1 cellular context compared by ENCODE assay signal in the genomic region with DNA sequence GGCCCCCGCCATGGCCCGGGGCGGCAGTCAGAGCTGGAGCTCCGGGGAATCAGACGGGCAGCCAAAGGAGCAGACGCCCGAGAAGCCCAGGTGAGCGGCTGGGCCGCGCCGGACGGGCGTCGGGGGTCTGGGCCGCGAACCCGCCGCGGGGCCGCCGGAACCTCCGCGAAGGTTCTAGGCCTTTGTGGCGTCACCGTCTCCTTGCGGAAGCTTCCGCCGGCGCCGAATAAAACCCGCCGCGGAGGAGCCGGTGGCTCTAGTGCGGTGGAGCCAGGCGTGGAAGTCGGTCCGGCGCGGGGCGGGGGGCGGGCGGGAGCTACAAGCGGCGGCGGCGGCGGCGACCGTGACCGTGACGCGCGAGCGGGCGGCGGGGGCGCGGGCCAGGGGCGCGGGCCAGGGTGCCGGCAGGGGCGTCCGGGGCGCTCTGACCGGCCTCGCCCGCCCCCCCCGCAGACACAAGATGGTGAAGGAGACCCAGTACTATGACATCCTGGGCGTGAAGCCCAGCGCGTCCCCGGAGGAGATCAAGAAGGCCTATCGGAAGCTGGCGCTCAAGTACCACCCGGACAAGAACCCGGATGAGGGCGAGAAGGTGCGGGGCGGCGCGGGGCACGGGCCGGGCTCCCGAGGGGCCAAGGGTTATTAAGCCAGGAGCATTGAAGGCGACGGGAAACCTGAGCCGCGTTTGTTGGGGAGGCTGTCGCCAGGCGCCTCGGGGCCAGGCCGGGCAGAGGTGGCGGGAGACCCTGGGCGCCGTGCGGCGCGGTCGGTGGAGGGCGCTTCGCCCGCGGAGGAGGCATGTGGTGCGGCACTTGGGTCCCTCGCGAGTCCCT.
TF ChIP-seq lines count a peak whose summit lies in the region.

A gene (plus strand): TSS at position 259 of the 833 bp plus-strand sequence. CDS start 202 bp downstream, at position 461.

TF ChIP-seq in HCT116, 20 proteins besides CTCF, POLR2A, EP300 and RAD21 (continued from another document):
- TF ChIP-seq, protein P1, sequence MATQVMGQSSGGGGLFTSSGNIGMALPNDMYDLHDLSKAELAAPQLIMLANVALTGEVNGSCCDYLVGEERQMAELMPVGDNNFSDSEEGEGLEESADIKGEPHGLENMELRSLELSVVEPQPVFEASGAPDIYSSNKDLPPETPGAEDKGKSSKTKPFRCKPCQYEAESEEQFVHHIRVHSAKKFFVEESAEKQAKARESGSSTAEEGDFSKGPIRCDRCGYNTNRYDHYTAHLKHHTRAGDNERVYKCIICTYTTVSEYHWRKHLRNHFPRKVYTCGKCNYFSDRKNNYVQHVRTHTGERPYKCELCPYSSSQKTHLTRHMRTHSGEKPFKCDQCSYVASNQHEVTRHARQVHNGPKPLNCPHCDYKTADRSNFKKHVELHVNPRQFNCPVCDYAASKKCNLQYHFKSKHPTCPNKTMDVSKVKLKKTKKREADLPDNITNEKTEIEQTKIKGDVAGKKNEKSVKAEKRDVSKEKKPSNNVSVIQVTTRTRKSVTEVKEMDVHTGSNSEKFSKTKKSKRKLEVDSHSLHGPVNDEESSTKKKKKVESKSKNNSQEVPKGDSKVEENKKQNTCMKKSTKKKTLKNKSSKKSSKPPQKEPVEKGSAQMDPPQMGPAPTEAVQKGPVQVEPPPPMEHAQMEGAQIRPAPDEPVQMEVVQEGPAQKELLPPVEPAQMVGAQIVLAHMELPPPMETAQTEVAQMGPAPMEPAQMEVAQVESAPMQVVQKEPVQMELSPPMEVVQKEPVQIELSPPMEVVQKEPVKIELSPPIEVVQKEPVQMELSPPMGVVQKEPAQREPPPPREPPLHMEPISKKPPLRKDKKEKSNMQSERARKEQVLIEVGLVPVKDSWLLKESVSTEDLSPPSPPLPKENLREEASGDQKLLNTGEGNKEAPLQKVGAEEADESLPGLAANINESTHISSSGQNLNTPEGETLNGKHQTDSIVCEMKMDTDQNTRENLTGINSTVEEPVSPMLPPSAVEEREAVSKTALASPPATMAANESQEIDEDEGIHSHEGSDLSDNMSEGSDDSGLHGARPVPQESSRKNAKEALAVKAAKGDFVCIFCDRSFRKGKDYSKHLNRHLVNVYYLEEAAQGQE (IDR thresholded peaks at IDR 0.05; ENCODE audit: low read depth) = no peak
- TF ChIP-seq, protein P2, sequence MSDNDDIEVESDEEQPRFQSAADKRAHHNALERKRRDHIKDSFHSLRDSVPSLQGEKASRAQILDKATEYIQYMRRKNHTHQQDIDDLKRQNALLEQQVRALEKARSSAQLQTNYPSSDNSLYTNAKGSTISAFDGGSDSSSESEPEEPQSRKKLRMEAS (IDR thresholded peaks at IDR 0.05) = peak; percentile 81
- TF ChIP-seq EZH2 (IDR thresholded peaks at IDR 0.05) (no peak), ZFX (IDR thresholded peaks at IDR 0.05) (peak; percentile 98), ZNF274 (IDR thresholded peaks at IDR 0.05; ENCODE audit: low read depth, low read length) (no peak), EZH2phosphoT487 (IDR thresholded peaks at IDR 0.05; ENCODE audit: borderline replicate concordance) (no peak), SP1 (IDR thresholded peaks at IDR 0.05; ENCODE audit: low read depth) (no peak), EGR1 (IDR thresholded peaks at IDR 0.05; ENCODE audit: low read depth) (0 out of 2 replicates have a peak, but pooled peaks have one; percentile 15), CEBPB (IDR thresholded peaks at IDR 0.05; ENCODE audit: low read depth) (no peak), JUND (IDR thresholded peaks at IDR 0.05) (no peak)
